ENCODE assay signal across 14 cellular contexts in genomic region chr1:159598196-159598595, GRCh38. TPM values are rescaled to one million over a fixed set of nuclear protein-coding genes. Genes with fewer than 3 reads are reported as not detected.
A peak's percentile ranks its signal among the peaks of the same experiment; 100 is the strongest.
DNase-seq lines count a peak whose midpoint lies in the region; ATAC-seq and TF ChIP-seq lines count a peak whose summit lies in the region.
"Had no signal": no experiment of that assay in that cellular context is flagged by ENCODE, and none has a peak within 500 bp of the region (broad histone marks: within the 10 kb centered on the region; RNA-seq: fewer than 3 reads in every experiment).

No MANE protein-coding gene starts in this region.

- H3K27me3 ChIP-seq in CD4-positive, alpha-beta T cell (ENCODE audit: control insufficient read depth, insufficient read depth, low read length) = no peaks in the 10 kb centered on the region
- H3K27me3 ChIP-seq: Peyer's patch had no signal

- H3K9me3 ChIP-seq in CD4-positive, alpha-beta T cell (ENCODE audit: control insufficient read depth, low read length) = no peaks in the 10 kb centered on the region
- H3K9me3 ChIP-seq: lower lobe of right lung, Peyer's patch had no signal

- no peak overlapping the region for H3K4me3 Mint-ChIP-seq in CD4-positive, alpha-beta T cell
- H3K4me3 Mint-ChIP-seq: activated naive CD4-positive, alpha-beta T cell treated with anti-CD3 and anti-CD28 coated beads, Interleukin-2, amount 50 U/mL, for 24 hours had no signal

- H3K27ac Mint-ChIP-seq in CD4-positive, alpha-beta T cell = no peak overlapping the region
- H3K27ac Mint-ChIP-seq: activated naive CD4-positive, alpha-beta T cell treated with anti-CD3 and anti-CD28 coated beads, Interleukin-2, amount 50 U/mL, for 24 hours had no signal

- no peaks in the 10 kb centered on the region for H3K4me1 Mint-ChIP-seq in CD4-positive, alpha-beta T cell (ENCODE audit: low read depth)
- H3K4me1 Mint-ChIP-seq: activated naive CD4-positive, alpha-beta T cell treated with anti-CD3 and anti-CD28 coated beads, Interleukin-2, amount 50 U/mL, for 24 hours had no signal

- no peaks in the 10 kb centered on the region for H3K9me3 Mint-ChIP-seq in CD4-positive, alpha-beta T cell

- H3K27ac ChIP-seq in CD4-positive, alpha-beta T cell (ENCODE audit: low read depth, low read length) = no peak overlapping the region
- H3K27ac ChIP-seq: lower lobe of right lung, Peyer's patch had no signal

- peaks cover 59% of the 10 kb centered on the region for H3K27me3 Mint-ChIP-seq in CD4-positive, alpha-beta T cell

- TF ChIP-seq CTCF in CD4-positive, alpha-beta T cell (IDR thresholded peaks at IDR 0.05) = no peak

- CTCF ChIA-PET in CD4-positive, alpha-beta T cell (lab: Charles Lee) = no interaction called here

- DNase-seq in HK-2 (ENCODE audit: unreplicated experiment) = peak; percentile 77
- DNase-seq in amniotic epithelial cell (ENCODE audit: low read depth) = peak; percentile 98
- peak; percentile 85 for DNase-seq in glomerular endothelial cell (ENCODE audit: extremely low read depth, low read depth, low spot score)
- DNase-seq in stromal cell of bone marrow (ENCODE audit: low read depth) = peak; percentile 6
- DNase-seq in germinal center (ENCODE audit: low spot score) = no peak
- no peak for DNase-seq in CD4-positive, alpha-beta T cell
- DNase-seq in Right ventricle myocardium inferior (ENCODE audit: missing footprints) = no peak
- no peak for DNase-seq in NCI-H128 (lab: John Stamatoyannopoulos, UW; ENCODE audit: unreplicated experiment)
- DNase-seq: GF-D8, lower lobe of right lung, NCI-H187, Peyer's patch, right cardiac atrium had no signal

- H3K36me3 Mint-ChIP-seq in CD4-positive, alpha-beta T cell (ENCODE audit: low read depth) = no peaks in the 10 kb centered on the region
- H3K36me3 Mint-ChIP-seq: activated naive CD4-positive, alpha-beta T cell treated with anti-CD3 and anti-CD28 coated beads, Interleukin-2, amount 50 U/mL, for 24 hours had no signal

- POLR2A ChIA-PET in CD4-positive, alpha-beta T cell (lab: Charles Lee) = no interaction called here

- no peak for ATAC-seq in CD4-positive, alpha-beta T cell (ENCODE audit: poor library complexity)
- ATAC-seq in Right ventricle myocardium inferior = no peak
- ATAC-seq: lower lobe of right lung, right cardiac atrium had no signal

- intact Hi-C loops in CD4-positive, alpha-beta T cell (cut with DNase I, micrococcal nuclease) = no loop called here
- intact Hi-C loops in Right ventricle myocardium inferior (cut with DNase I) = no loop called here

RNA-seq across cellular contexts. Expression of gene APCS, which starts 10.6 kb away (rescaled TPM):
- total RNA-seq in glomerular endothelial cell = not detected in 2 replicates
- not detected for total RNA-seq in CD4-positive, alpha-beta T cell
- total RNA-seq in Right ventricle myocardium inferior = not detected
- total RNA-seq: lower lobe of right lung, Peyer's patch had no signal

Comparison
In these comparisons a context has a peak if more than half of its experiments do, and no peak if none do; other contexts are left out.
1. DNase-seq: peak in HK-2 (single experiment), amniotic epithelial cell (single experiment), glomerular endothelial cell (single experiment) and stromal cell of bone marrow (single experiment); none in germinal center (single experiment), CD4-positive, alpha-beta T cell (0 of 10), Right ventricle myocardium inferior (single experiment) and NCI-H128 (single experiment).